ENCODE assay signal across 8 cellular contexts in genomic region chr1:226181996-226182714, GRCh38. TPM values are rescaled to one million over a fixed set of nuclear protein-coding genes. Genes with fewer than 3 reads are reported as not detected.
A peak's percentile ranks its signal among the peaks of the same experiment; 100 is the strongest.
DNase-seq lines count a peak whose midpoint lies in the region; ATAC-seq and TF ChIP-seq lines count a peak whose summit lies in the region.

No MANE protein-coding gene starts in this region.

- TF ChIP-seq EP300 in stomach (IDR thresholded peaks at IDR 0.05): no peak

- no peaks in the 10 kb centered on the region for H3K9me3 ChIP-seq in CD4-positive, CD25-positive, alpha-beta regulatory T cell (ENCODE audit: control insufficient read depth in 2 of 2, low read length in 2 of 2)
- H3K9me3 ChIP-seq in right atrium auricular region (no peaks in the 10 kb centered on the region), stomach (no peaks in the 10 kb centered on the region)

- TF ChIP-seq POLR2A in stomach (IDR thresholded peaks at IDR 0.05): no peak

- H3K4me1 Mint-ChIP-seq in CD4-positive, CD25-positive, alpha-beta regulatory T cell: peaks cover 43 to 78% (median 54%) of the 10 kb centered on the region in 4 donors
- peaks cover 75% of the 10 kb centered on the region for H3K4me1 Mint-ChIP-seq in activated B cell treated with CpG ODN at 0.5 μM for 24 hours

- 64 to 72% (median 67%) methylated on average over 14 of the region's 14 CpGs for WGBS in stomach, 5 donors

- POLR2A ChIA-PET in activated B cell treated with CpG ODN at 0.5 μM for 24 hours (lab: Charles Lee): interaction anchor here (0.6 to 3.2 kb wide), 5 partner anchors 49 to 182 kb away, joined by 3 to 21 read pairs (median 6); no protein-coding TSS in a partner anchor

- H3K4me3 Mint-ChIP-seq in CD4-positive, CD25-positive, alpha-beta regulatory T cell: peak overlapping the region; percentile 30 to 66 (median 46)
- peak overlapping the region; percentile 70 for H3K4me3 Mint-ChIP-seq in activated B cell treated with CpG ODN at 0.5 μM for 24 hours

- TF ChIP-seq CTCF in activated B cell treated with CpG ODN at 0.5 μM for 24 hours (IDR thresholded peaks at IDR 0.05) (no peak), right atrium auricular region (IDR thresholded peaks at IDR 0.05) (peak in 1 of 2 donors; percentile 55), stomach (IDR thresholded peaks at IDR 0.05) (peak in 3 of 7 experiments; percentile 12 to 38 (median 12))

- no peak for ATAC-seq in CD4-positive, CD25-positive, alpha-beta regulatory T cell (ENCODE audit: low read depth in 2 of 2)
- peak; percentile 22 for ATAC-seq in activated B cell treated with CpG ODN at 0.5 μM for 24 hours (ENCODE audit: low read depth)
- ATAC-seq in HG02981 (IDR thresholded peaks at IDR 0.05; ENCODE audit: unreplicated experiment): no peak

- no peak for DNase-seq in CD4-positive, CD25-positive, alpha-beta regulatory T cell
- peak; percentile 83 to 90 for DNase-seq in Kasumi-1 (lab: John Stamatoyannopoulos, UW)
- no peak for DNase-seq in activated B cell treated with CpG ODN at 0.5 μM for 24 hours
- DNase-seq in right atrium auricular region (ENCODE audit: low spot score): peak; percentile 66
- DNase-seq in stomach: peak; percentile 57
- no peak for DNase-seq in stimulated activated CD4-positive, alpha-beta T cell treated with anti-CD3 and anti-CD28 coated beads, Interleukin-1b, Interleukin-23, amount 100 ng/mL, for 48 hours
- no peak for DNase-seq in middle frontal gyrus (ENCODE audit: extremely low spot score, low spot score)

- peaks cover 24% of the 10 kb centered on the region for H3K36me3 Mint-ChIP-seq in CD4-positive, CD25-positive, alpha-beta regulatory T cell
- peaks cover 47% of the 10 kb centered on the region for H3K36me3 Mint-ChIP-seq in activated B cell treated with CpG ODN at 0.5 μM for 24 hours (ENCODE audit: low read depth)

- H3K36me3 ChIP-seq in CD4-positive, CD25-positive, alpha-beta regulatory T cell (ENCODE audit: control insufficient read depth, insufficient read depth, low read length): peaks cover 5% of the 10 kb centered on the region
- H3K36me3 ChIP-seq in right atrium auricular region (no peaks in the 10 kb centered on the region), stomach (peaks cover 0 to 11% (median 3%) of the 10 kb centered on the region in 4 donors)

- CTCF ChIA-PET in activated B cell treated with CpG ODN at 0.5 μM for 24 hours (lab: Charles Lee): interaction anchor here (0.9 to 8.6 kb wide), 7 partner anchors 16 to 221 kb away, joined by 3 to 81 read pairs (median 4); no protein-coding TSS in a partner anchor

- intact Hi-C loops in activated B cell treated with CpG ODN at 0.5 μM for 24 hours (cut with micrococcal nuclease) (loop anchor here (1.0 to 2.0 kb wide), 4 partner anchors 15 to 224 kb away; no protein-coding TSS in a partner anchor), stomach (cut with DNase I; ENCODE audit: low total_unique reads) (no loop called here)

- no peak overlapping the region for H3K27ac ChIP-seq in CD4-positive, CD25-positive, alpha-beta regulatory T cell (ENCODE audit: insufficient read depth, low read length, poor library complexity, severe bottlenecking)
- H3K27ac ChIP-seq in right atrium auricular region: peak overlapping the region in 1 of 2 donors; percentile 37
- H3K27ac ChIP-seq in stomach: peak overlapping the region; percentile 14 to 66 (median 51)

- H3K27ac Mint-ChIP-seq in CD4-positive, CD25-positive, alpha-beta regulatory T cell: peak overlapping the region in 2 of 3 donors; percentile 7 to 32
- H3K27ac Mint-ChIP-seq in activated B cell treated with CpG ODN at 0.5 μM for 24 hours: peak overlapping the region; percentile 88

- H3K9me3 Mint-ChIP-seq in CD4-positive, CD25-positive, alpha-beta regulatory T cell: no peaks in the 10 kb centered on the region
- H3K9me3 Mint-ChIP-seq in activated B cell treated with CpG ODN at 0.5 μM for 24 hours: no peaks in the 10 kb centered on the region

- no peak overlapping the region for H3K4me3 ChIP-seq in CD4-positive, CD25-positive, alpha-beta regulatory T cell (ENCODE audit: low read depth, low read length)
- no peak overlapping the region for H3K4me3 ChIP-seq in right atrium auricular region
- peak overlapping the region in 1 of 4 donors; percentile 31 for H3K4me3 ChIP-seq in stomach

- H3K4me1 ChIP-seq in CD4-positive, CD25-positive, alpha-beta regulatory T cell (ENCODE audit: control insufficient read depth, insufficient read depth, low read length, poor library complexity, severe bottlenecking): peaks cover 47% of the 10 kb centered on the region
- H3K4me1 ChIP-seq in right atrium auricular region: peaks cover 0 to 42% of the 10 kb centered on the region in 2 donors
- H3K4me1 ChIP-seq in stomach: peaks cover 22 to 91% (median 78%) of the 10 kb centered on the region in 4 donors

- no peaks in the 10 kb centered on the region for H3K27me3 Mint-ChIP-seq in CD4-positive, CD25-positive, alpha-beta regulatory T cell
- no peaks in the 10 kb centered on the region for H3K27me3 Mint-ChIP-seq in activated B cell treated with CpG ODN at 0.5 μM for 24 hours

- no peaks in the 10 kb centered on the region for H3K27me3 ChIP-seq in CD4-positive, CD25-positive, alpha-beta regulatory T cell (ENCODE audit: control insufficient read depth, insufficient read depth, low read length)
- H3K27me3 ChIP-seq in right atrium auricular region: no peaks in the 10 kb centered on the region
- H3K27me3 ChIP-seq in stomach: no peaks in the 10 kb centered on the region

RNA-seq across cellular contexts. Expression of gene ACBD3, which starts 4.4 kb away (rescaled TPM):
- 29.6 TPM for total RNA-seq in CD4-positive, CD25-positive, alpha-beta regulatory T cell
- polyA plus RNA-seq in CD4-positive, CD25-positive, alpha-beta regulatory T cell: 10 to 100 TPM; 14.7 to 21.9 (median 19.9) TPM
- total RNA-seq in activated B cell treated with CpG ODN at 0.5 μM for 24 hours: 38.6 and 41.4 TPM in 2 replicates
- 10 to 100 TPM; 32.9 to 48.8 TPM for total RNA-seq in right atrium auricular region
- 100 to 1,000 TPM in 1 of 5 donors, 10 to 100 TPM in 4; 29.9 to 132 (median 48.4) TPM for total RNA-seq in stomach
- 10 to 100 TPM in 2 of 3 donors, 1 to 10 TPM in 1; 9.1 to 35.9 (median 18.6) TPM for polyA plus RNA-seq in stomach

RNA-seq across cellular contexts. Expression of gene MIXL1, which starts 41.3 kb away (rescaled TPM):
- total RNA-seq in CD4-positive, CD25-positive, alpha-beta regulatory T cell: not detected
- polyA plus RNA-seq in CD4-positive, CD25-positive, alpha-beta regulatory T cell: not detected
- 0.75 and 0.93 TPM in 2 replicates for total RNA-seq in activated B cell treated with CpG ODN at 0.5 μM for 24 hours
- total RNA-seq in right atrium auricular region: not detected
- not detected for total RNA-seq in stomach
- 1 to 10 TPM in 1 of 3 donors, under 1 TPM in 1, not detected in 1; 0.10 to 2.0 TPM for polyA plus RNA-seq in stomach

Comparison
In these comparisons a context has a peak if more than half of its experiments do, and no peak if none do; other contexts are left out.
1. DNase-seq: peak in Kasumi-1 (2 of 2), right atrium auricular region (single experiment) and stomach (single experiment); none in CD4-positive, CD25-positive, alpha-beta regulatory T cell (0 of 3), activated B cell treated with CpG ODN at 0.5 μM for 24 hours (single experiment), stimulated activated CD4-positive, alpha-beta T cell treated with anti-CD3 and anti-CD28 coated beads, Interleukin-1b, Interleukin-23, amount 100 ng/mL, for 48 hours (single experiment) and middle frontal gyrus (single experiment).